In the genomic region with DNA sequence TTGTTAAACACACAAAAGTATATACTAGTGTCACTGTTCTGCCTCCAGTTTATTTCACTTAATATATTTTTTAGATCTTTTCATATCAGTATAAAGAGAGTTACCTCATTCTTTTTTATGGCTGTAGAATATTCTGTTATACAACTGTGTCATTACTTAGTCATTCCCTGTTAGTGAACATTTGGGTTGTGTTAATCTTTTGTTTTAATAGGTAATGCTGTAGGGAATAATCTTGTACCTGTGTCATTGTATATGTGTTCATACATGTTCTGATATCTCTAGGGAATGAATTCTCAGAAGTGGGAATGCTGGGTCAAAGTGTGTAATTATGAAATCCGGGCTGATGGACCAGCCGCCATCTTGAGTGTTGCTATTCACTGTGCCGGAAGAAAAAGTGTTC, we compare ENCODE assay signal across 22 cellular contexts.
DNase-seq lines count a peak whose midpoint lies in the region; ATAC-seq, FAIRE-seq and TF ChIP-seq lines count a peak whose summit lies in the region.
"Had no signal": no experiment of that assay in that cellular context is flagged by ENCODE, and none has a peak within 500 bp of the region (broad histone marks: within the 10 kb centered on the region; RNA-seq: fewer than 3 reads in every experiment).

No MANE protein-coding gene starts in this region.

- peaks cover 7% of the 10 kb centered on the region for H3K9me3 Mint-ChIP-seq in astrocyte (ENCODE audit: unreplicated experiment)
- H3K9me3 Mint-ChIP-seq in nephron progenitor cell: peaks cover 21% of the 10 kb centered on the region
- H3K9me3 Mint-ChIP-seq: GM23338 had no signal

- H3K27ac ChIP-seq in OCI-LY1 (ENCODE audit: low read depth, low read length, poor library complexity, severe bottlenecking): peak overlapping the region; percentile 88
- H3K27ac ChIP-seq in astrocyte (ENCODE audit: low read depth, low read length): no peak overlapping the region
- no peak overlapping the region for H3K27ac ChIP-seq in foreskin keratinocyte
- H3K27ac ChIP-seq: BLaER1 treated with 17β-estradiol and CSF1 and Interleukin-3, amounts not matched to agents 10 nM and 100 nM; RWPE1; SK-N-MC had no signal

- DNase-seq in astrocyte (ENCODE audit: low read depth) (no peak), foreskin keratinocyte (peak in 1 of 2 donors; percentile 49), nephron progenitor cell (no peak), epidermal melanocyte (ENCODE audit: insufficient read length, low spot score) (no peak), HuH-7.5 (ENCODE audit: low spot score) (no peak)
- DNase-seq: ACHN; CD8-positive, alpha-beta T cell; DND-41; Kasumi-1; NCI-H1694 treated with DMSO at 0.1 percent for 48 hours; NCI-H2081 treated with DMSO at 0.1 percent for 48 hours; NCI-H2171 treated with DMSO at 0.1 percent for 48 hours; NCI-H524 treated with DMSO at 0.1 percent for 48 hours; SHP77 treated with DMSO at 0.1 percent for 48 hours had no signal

- no peaks in the 10 kb centered on the region for H4K20me1 ChIP-seq in OCI-LY1 (ENCODE audit: insufficient read depth, low read length)
- no peaks in the 10 kb centered on the region for H4K20me1 ChIP-seq in astrocyte (ENCODE audit: insufficient read depth, low read length)

- H3K4me2 ChIP-seq in OCI-LY1 (ENCODE audit: low read length) (no peak overlapping the region), astrocyte (ENCODE audit: low read length) (no peak overlapping the region)
- H3K4me2 ChIP-seq: BLaER1 treated with 17β-estradiol and CSF1 and Interleukin-3, amounts not matched to agents 10 nM and 100 nM; GM23338 had no signal

- H3K4me1 ChIP-seq in OCI-LY1 (ENCODE audit: insufficient read depth, low read length, severe bottlenecking) (peaks cover 65% of the 10 kb centered on the region), astrocyte (ENCODE audit: insufficient read depth, low read length) (no peaks in the 10 kb centered on the region), foreskin keratinocyte (peaks cover 9% of the 10 kb centered on the region)
- H3K4me1 ChIP-seq: HAP-1 had no signal

- peaks cover 7% of the 10 kb centered on the region for H3K4me1 Mint-ChIP-seq in astrocyte (ENCODE audit: low read depth, unreplicated experiment)
- H3K4me1 Mint-ChIP-seq in nephron progenitor cell: peaks cover 14% of the 10 kb centered on the region

- no peak overlapping the region for H3K4me3 Mint-ChIP-seq in astrocyte (ENCODE audit: unreplicated experiment)
- no peak overlapping the region for H3K4me3 Mint-ChIP-seq in nephron progenitor cell
- H3K4me3 Mint-ChIP-seq: CD8-positive, alpha-beta T cell; GM23338 had no signal

- no peak for TF ChIP-seq CTCF in OCI-LY1 (IDR thresholded peaks at IDR 0.05; ENCODE audit: low read length)
- TF ChIP-seq CTCF in astrocyte (IDR thresholded peaks at IDR 0.05; ENCODE audit: insufficient read depth, low read depth, low read length): no peak
- no peak for TF ChIP-seq CTCF in foreskin keratinocyte (conservative IDR thresholded peaks at IDR 0.05)
- TF ChIP-seq CTCF in nephron progenitor cell (IDR thresholded peaks at IDR 0.05): no peak

- H3F3A ChIP-seq in OCI-LY1 (ENCODE audit: insufficient read depth, low read length): 0 out of 2 replicates have a peak, but pooled peaks cover 4% of the 10 kb centered on the region

- H3K9me2 ChIP-seq in OCI-LY1 (ENCODE audit: low read depth, low read length): no peaks in the 10 kb centered on the region

- H3K79me2 ChIP-seq in OCI-LY1 (ENCODE audit: insufficient read depth, low read length) (no peaks in the 10 kb centered on the region), astrocyte (ENCODE audit: insufficient read depth, low read length) (no peaks in the 10 kb centered on the region)

- H3K27ac Mint-ChIP-seq in astrocyte (ENCODE audit: unreplicated experiment) (no peak overlapping the region), nephron progenitor cell (no peak overlapping the region)
- H3K27ac Mint-ChIP-seq: CD8-positive, alpha-beta T cell; GM23338 had no signal

- H3K36me3 ChIP-seq in OCI-LY1 (ENCODE audit: insufficient read depth, low read length): peaks cover 96% of the 10 kb centered on the region
- H3K36me3 ChIP-seq in astrocyte (ENCODE audit: insufficient read depth, low read length): peaks cover 17% of the 10 kb centered on the region

- FAIRE-seq in astrocyte (lab: Jason Lieb, UNC): peak; percentile 34
- FAIRE-seq: HTR-8/SVneo had no signal

- no peaks in the 10 kb centered on the region for H3K27me3 Mint-ChIP-seq in astrocyte (ENCODE audit: low read depth, unreplicated experiment)
- no peaks in the 10 kb centered on the region for H3K27me3 Mint-ChIP-seq in nephron progenitor cell (ENCODE audit: low read depth, poor library complexity)

- no peaks in the 10 kb centered on the region for H3K9me3 ChIP-seq in OCI-LY1 (ENCODE audit: low read length)
- no peaks in the 10 kb centered on the region for H3K9me3 ChIP-seq in astrocyte (ENCODE audit: insufficient read depth, low read depth, low read length)
- H3K9me3 ChIP-seq: HAP-1 had no signal

- no peak overlapping the region for H3K4me3 ChIP-seq in OCI-LY1 (ENCODE audit: low read depth, low read length, poor library complexity, severe bottlenecking)
- H3K4me3 ChIP-seq in astrocyte (ENCODE audit: insufficient read depth, low read depth, low read length): no peak overlapping the region
- H3K4me3 ChIP-seq: BLaER1 treated with 17β-estradiol and CSF1 and Interleukin-3, amounts not matched to agents 10 nM and 100 nM; GM23338; HAP-1; SK-N-MC had no signal

- no peaks in the 10 kb centered on the region for H3K27me3 ChIP-seq in OCI-LY1 (ENCODE audit: insufficient read depth, low read length)
- H3K27me3 ChIP-seq in astrocyte (ENCODE audit: insufficient read depth, low read length): no peaks in the 10 kb centered on the region
- no peaks in the 10 kb centered on the region for H3K27me3 ChIP-seq in foreskin keratinocyte
- H3K27me3 ChIP-seq: BLaER1 treated with 17β-estradiol and CSF1 and Interleukin-3, amounts not matched to agents 10 nM and 100 nM had no signal

- H3K36me3 Mint-ChIP-seq in astrocyte (ENCODE audit: low read depth, unreplicated experiment) (peaks cover 30% of the 10 kb centered on the region), nephron progenitor cell (ENCODE audit: low read depth) (peaks cover 83% of the 10 kb centered on the region)

- H2AFZ ChIP-seq in OCI-LY1 (ENCODE audit: low read length) (no peak overlapping the region), astrocyte (ENCODE audit: low read depth, low read length) (no peak overlapping the region)
- H2AFZ ChIP-seq: GM23338 had no signal

- H3K9ac ChIP-seq in OCI-LY1 (ENCODE audit: low read length): no peak overlapping the region
- H3K9ac ChIP-seq in astrocyte (ENCODE audit: low read length): no peak overlapping the region
- H3K9ac ChIP-seq: BLaER1 treated with 17β-estradiol and CSF1 and Interleukin-3, amounts not matched to agents 10 nM and 100 nM had no signal

- peak; percentile 61 for ATAC-seq in foreskin keratinocyte
- no peak for ATAC-seq in GM19324 (IDR thresholded peaks at IDR 0.05; ENCODE audit: low FRiP score, unreplicated experiment)
- ATAC-seq: CD8-positive, alpha-beta T cell; GM23338 had no signal
